31 cellular contexts compared by ENCODE assay signal in genomic region chr3:4837405-4837804, GRCh38.
A peak's percentile ranks its signal among the peaks of the same experiment; 100 is the strongest.
DNase-seq lines count a peak whose midpoint lies in the region; ATAC-seq, FAIRE-seq and TF ChIP-seq lines count a peak whose summit lies in the region.
"Had no signal": no experiment of that assay in that cellular context is flagged by ENCODE, and none has a peak within 500 bp of the region (broad histone marks: within the 10 kb centered on the region; RNA-seq: fewer than 3 reads in every experiment).

No MANE protein-coding gene starts in this region.

- no peaks in the 10 kb centered on the region for H3K9me3 ChIP-seq in Loucy (ENCODE audit: insufficient read depth, low read depth, low read length)
- H3K9me3 ChIP-seq in HepG2 (ENCODE audit: low read length): no peaks in the 10 kb centered on the region
- H3K9me3 ChIP-seq in HAP-1: no peaks in the 10 kb centered on the region
- H3K9me3 ChIP-seq: BLaER1 treated with 17β-estradiol and CSF1 and Interleukin-3, amounts not matched to agents 10 nM and 100 nM; heart left ventricle; spleen; testis had no signal

- peak overlapping the region; percentile 94 to 98 for H3K27ac Mint-ChIP-seq in activated naive CD4-positive, alpha-beta T cell treated with anti-CD3 and anti-CD28 coated beads, Interleukin-2, amount 50 U/mL, for 72 hours
- H3K27ac Mint-ChIP-seq in activated T-helper 2 cell treated with anti-CD3 and anti-CD28 coated beads, Interferon-gamma antibody, Interleukin-2, Interleukin-4, amounts not matched to agents 10 μg/mL and 5 μg/mL and 100 μg/mL, durations not matched to agents 14 hours and 24 hours and 36 hours: peak overlapping the region; percentile 96
- peak overlapping the region; percentile 20 for H3K27ac Mint-ChIP-seq in stimulated activated memory B cell treated with anti-CD40 and anti-IgM and Interleukin-4, amounts not matched to agents 10 μg/mL and 1 μg/mL and 100 μg/mL, for 72 hours
- H3K27ac Mint-ChIP-seq: dendritic cell treated with granulocyte-macrophage colony-stimulating factor and Interleukin-4, amounts not matched to agents 40 ng/mL and 50 ng/mL, for 4 days; endodermal cell; neural progenitor cell had no signal

- DNase-seq in activated naive CD4-positive, alpha-beta T cell treated with anti-CD3 and anti-CD28 coated beads, Interleukin-2, amount 50 U/mL, for 72 hours (ENCODE audit: low spot score in 2 of 2): no peak
- DNase-seq in activated naive CD4-positive, alpha-beta T cell treated with Interleukin-2 at 50 U/mL for 16 hours: no peak
- no peak for DNase-seq in activated T-helper 2 cell treated with anti-CD3 and anti-CD28 coated beads, Interferon-gamma antibody, Interleukin-2, Interleukin-4, amounts not matched to agents 10 μg/mL and 5 μg/mL and 100 μg/mL, durations not matched to agents 14 hours and 24 hours and 36 hours (ENCODE audit: low spot score)
- DNase-seq in HepG2 (ENCODE audit: low spot score) (no peak), cerebellar cortex (ENCODE audit: low spot score) (no peak), HAP-1 (ENCODE audit: low spot score in 2 of 2) (no peak)
- DNase-seq: activated CD4-positive, alpha-beta T cell treated with anti-CD3 and anti-CD28 coated beads, Interleukin-2, amount 50 U/mL, for 48 hours; activated T-cell treated with anti-CD3 and anti-CD28 coated beads, Interleukin-2, amount 50 U/mL, for 1 hour; endodermal cell; foreskin keratinocyte; heart left ventricle; Kasumi-1; MV-4-11; NCI-H1436 treated with DMSO at 0.1 percent for 48 hours; NCI-H510A; right cardiac atrium; spleen; stimulated activated CD4-positive, alpha-beta T cell treated with anti-CD3 and anti-CD28 coated beads, Interleukin-2, amount 100 ng/mL, for 48 hours; testis; WERI-Rb-1 had no signal

- peaks cover 31 to 53% of the 10 kb centered on the region in 2 donors for H3K36me3 Mint-ChIP-seq in activated naive CD4-positive, alpha-beta T cell treated with anti-CD3 and anti-CD28 coated beads, Interleukin-2, amount 50 U/mL, for 72 hours
- H3K36me3 Mint-ChIP-seq in activated T-helper 2 cell treated with anti-CD3 and anti-CD28 coated beads, Interferon-gamma antibody, Interleukin-2, Interleukin-4, amounts not matched to agents 10 μg/mL and 5 μg/mL and 100 μg/mL, durations not matched to agents 14 hours and 24 hours and 36 hours (ENCODE audit: low read depth): peaks cover 83% of the 10 kb centered on the region
- H3K36me3 Mint-ChIP-seq in stimulated activated memory B cell treated with anti-CD40 and anti-IgM and Interleukin-4, amounts not matched to agents 10 μg/mL and 1 μg/mL and 100 μg/mL, for 72 hours: peaks cover 66% of the 10 kb centered on the region
- H3K36me3 Mint-ChIP-seq: neural progenitor cell had no signal

- no peak for FAIRE-seq in HepG2 (lab: Jason Lieb, UNC)
- FAIRE-seq: astrocyte had no signal

- peak overlapping the region; percentile 75 for H3K4me2 ChIP-seq in Loucy (ENCODE audit: low read depth, low read length, poor library complexity, severe bottlenecking)
- H3K4me2 ChIP-seq in HepG2 (ENCODE audit: low read depth, low read length): no peak overlapping the region
- H3K4me2 ChIP-seq: BLaER1 treated with 17β-estradiol and CSF1 and Interleukin-3, amounts not matched to agents 10 nM and 100 nM; neural progenitor cell had no signal

- H3K79me2 ChIP-seq in Loucy (ENCODE audit: insufficient read depth, low read length) (no peaks in the 10 kb centered on the region), HepG2 (ENCODE audit: insufficient read depth, low read length) (no peaks in the 10 kb centered on the region)
- H3K79me2 ChIP-seq: parathyroid adenoma had no signal

- in situ Hi-C loops in HepG2 (cut with HindIII; ENCODE audit: extremely low pct_ligation_motif_present, low pct_unique_long_range_greater_than_20kb) (no loop called here), HAP-1 (cut with MboI; ENCODE audit: low sequenced_read_pairs) (no loop called here)

- no peak overlapping the region for H2AFZ ChIP-seq in Loucy (ENCODE audit: low read length)
- no peak overlapping the region for H2AFZ ChIP-seq in HepG2 (ENCODE audit: low read length)
- H2AFZ ChIP-seq: neural progenitor cell, parathyroid adenoma had no signal

- no peaks in the 10 kb centered on the region for H3K9me2 ChIP-seq in Loucy (replicated peaks; ENCODE audit: low read depth, low read length)

- no peak overlapping the region for H3K4me3 ChIP-seq in Loucy (ENCODE audit: low read length, poor library complexity, severe bottlenecking)
- no peak overlapping the region for H3K4me3 ChIP-seq in HepG2 (replicated peaks in 1 of 3; ENCODE audit: insufficient read depth in 1 of 3, low read depth in 2 of 3, low read length in 3 of 3)
- no peak overlapping the region for H3K4me3 ChIP-seq in HAP-1
- H3K4me3 ChIP-seq: BLaER1 treated with 17β-estradiol and CSF1 and Interleukin-3, amounts not matched to agents 10 nM and 100 nM; heart left ventricle; neural progenitor cell; spleen; testis had no signal

- no peak for TF ChIP-seq POLR2A in HepG2 (IDR thresholded peaks at IDR 0.05; ENCODE audit: insufficient read depth in 1 of 2, low read depth in 2 of 2, low read length in 2 of 2)

- TF ChIP-seq EP300 in HepG2 (IDR thresholded peaks at IDR 0.05; ENCODE audit: low read depth in 2 of 2, low read length in 2 of 2) (no peak), HepG2 (CRISPR knock-in tag; IDR thresholded peaks at IDR 0.05; ENCODE audit: borderline replicate concordance) (no peak)

- no peaks in the 10 kb centered on the region for H4K20me1 ChIP-seq in Loucy (ENCODE audit: insufficient read depth, low read length, poor library complexity, severe bottlenecking)
- H4K20me1 ChIP-seq in HepG2 (ENCODE audit: insufficient read depth, low read length): no peaks in the 10 kb centered on the region

- H3K4me3 Mint-ChIP-seq in activated T-helper 2 cell treated with anti-CD3 and anti-CD28 coated beads, Interferon-gamma antibody, Interleukin-2, Interleukin-4, amounts not matched to agents 10 μg/mL and 5 μg/mL and 100 μg/mL, durations not matched to agents 14 hours and 24 hours and 36 hours (ENCODE audit: low read depth): no peak overlapping the region
- no peak overlapping the region for H3K4me3 Mint-ChIP-seq in stimulated activated memory B cell treated with anti-CD40 and anti-IgM and Interleukin-4, amounts not matched to agents 10 μg/mL and 1 μg/mL and 100 μg/mL, for 72 hours
- H3K4me3 Mint-ChIP-seq: activated naive CD4-positive, alpha-beta T cell treated with anti-CD3 and anti-CD28 coated beads, Interleukin-2, amount 50 U/mL, for 24 hours; dendritic cell treated with granulocyte-macrophage colony-stimulating factor and Interleukin-4, amounts not matched to agents 40 ng/mL and 50 ng/mL, for 4 days; endodermal cell; neural progenitor cell had no signal

- peaks cover 0 to 6% of the 10 kb centered on the region in 2 donors for H3K9me3 Mint-ChIP-seq in activated naive CD4-positive, alpha-beta T cell treated with anti-CD3 and anti-CD28 coated beads, Interleukin-2, amount 50 U/mL, for 72 hours
- H3K9me3 Mint-ChIP-seq in activated T-helper 2 cell treated with anti-CD3 and anti-CD28 coated beads, Interferon-gamma antibody, Interleukin-2, Interleukin-4, amounts not matched to agents 10 μg/mL and 5 μg/mL and 100 μg/mL, durations not matched to agents 14 hours and 24 hours and 36 hours: no peaks in the 10 kb centered on the region
- H3K9me3 Mint-ChIP-seq in stimulated activated memory B cell treated with anti-CD40 and anti-IgM and Interleukin-4, amounts not matched to agents 10 μg/mL and 1 μg/mL and 100 μg/mL, for 72 hours: no peaks in the 10 kb centered on the region
- H3K9me3 Mint-ChIP-seq: activated naive CD4-positive, alpha-beta T cell treated with anti-CD3 and anti-CD28 coated beads, Interleukin-2, amount 50 U/mL, for 24 hours; dendritic cell treated with granulocyte-macrophage colony-stimulating factor and Interleukin-4, amounts not matched to agents 40 ng/mL and 50 ng/mL, for 4 days; endodermal cell; neural progenitor cell had no signal

- H3K27me3 Mint-ChIP-seq in activated T-helper 2 cell treated with anti-CD3 and anti-CD28 coated beads, Interferon-gamma antibody, Interleukin-2, Interleukin-4, amounts not matched to agents 10 μg/mL and 5 μg/mL and 100 μg/mL, durations not matched to agents 14 hours and 24 hours and 36 hours (ENCODE audit: low read depth): no peaks in the 10 kb centered on the region
- no peaks in the 10 kb centered on the region for H3K27me3 Mint-ChIP-seq in stimulated activated memory B cell treated with anti-CD40 and anti-IgM and Interleukin-4, amounts not matched to agents 10 μg/mL and 1 μg/mL and 100 μg/mL, for 72 hours
- H3K27me3 Mint-ChIP-seq: activated naive CD4-positive, alpha-beta T cell treated with anti-CD3 and anti-CD28 coated beads, Interleukin-2, amount 50 U/mL, for 24 hours; dendritic cell treated with granulocyte-macrophage colony-stimulating factor and Interleukin-4, amounts not matched to agents 40 ng/mL and 50 ng/mL, for 4 days had no signal

- no peak for TF ChIP-seq RAD21 in HepG2 (CRISPR knock-in tag; IDR thresholded peaks at IDR 0.05)

- ATAC-seq in activated naive CD4-positive, alpha-beta T cell treated with anti-CD3 and anti-CD28 coated beads, Interleukin-2, amount 50 U/mL, for 72 hours: peak in 1 of 2 donors; percentile 10
- no peak for ATAC-seq in stimulated activated memory B cell treated with anti-CD40 and anti-IgM and Interleukin-4, amounts not matched to agents 10 μg/mL and 1 μg/mL and 100 μg/mL, for 72 hours
- ATAC-seq in HepG2: no peak
- ATAC-seq: esophagus mucosa, foreskin keratinocyte, HCT116, heart left ventricle, right cardiac atrium had no signal

- no peak overlapping the region for H3K27ac ChIP-seq in HepG2 (ENCODE audit: extremely low read length, insufficient read depth, low read length)
- H3K27ac ChIP-seq: BLaER1 treated with 17β-estradiol and CSF1 and Interleukin-3, amounts not matched to agents 10 nM and 100 nM; foreskin keratinocyte; heart left ventricle; neural progenitor cell; parathyroid adenoma; RWPE1; spleen; testis; WERI-Rb-1 had no signal

- BruUV-seq in HepG2 (replicated peaks; lab: Mats Ljungman, UMichigan): no TSS peak

- POLR2A ChIA-PET in HepG2 (lab: Yijun Ruan, JAX): no interaction called here

- TF ChIP-seq CTCF in Loucy (conservative IDR thresholded peaks at IDR 0.05; ENCODE audit: low read length) (no peak), HepG2 (CRISPR knock-in tag; IDR thresholded peaks at IDR 0.05) (no peak)

- H3K36me3 ChIP-seq in Loucy (ENCODE audit: insufficient read depth, low read length): peaks cover 8% of the 10 kb centered on the region; the same call in 1 of the 2 replicates
- H3K36me3 ChIP-seq in HepG2 (replicated peaks in 1 of 2; ENCODE audit: control insufficient read depth in 1 of 2, insufficient read depth in 2 of 2, low read length in 2 of 2): peaks cover 4 to 18% of the 10 kb centered on the region in 2 experiments; a peak in 3 of 5 replicates
- H3K36me3 ChIP-seq in HAP-1 (replicated peaks): no peaks in the 10 kb centered on the region
- H3K36me3 ChIP-seq: neural progenitor cell, WERI-Rb-1 had no signal

- intact Hi-C loops in activated T-helper 2 cell treated with anti-CD3 and anti-CD28 coated beads, Interferon-gamma antibody, Interleukin-2, Interleukin-4, amounts not matched to agents 10 μg/mL and 5 μg/mL and 100 μg/mL, durations not matched to agents 14 hours and 24 hours and 36 hours (cut with micrococcal nuclease): loop anchor here (10.0 kb wide), 1 partner anchor 443 kb away; no protein-coding TSS in a partner anchor
- intact Hi-C loops in HepG2 (cut with micrococcal nuclease; ENCODE audit: unreplicated experiment): no loop called here

- no peaks in the 10 kb centered on the region for H3K27me3 ChIP-seq in Loucy (ENCODE audit: insufficient read depth, low read length, poor library complexity, severe bottlenecking)
- H3K27me3 ChIP-seq in HepG2 (ENCODE audit: control insufficient read depth in 1 of 2, insufficient read depth in 2 of 2, low read length in 2 of 2): no peaks in the 10 kb centered on the region
- H3K27me3 ChIP-seq in HAP-1 (ENCODE audit: low read depth): no peaks in the 10 kb centered on the region
- H3K27me3 ChIP-seq: foreskin keratinocyte, heart left ventricle, neural progenitor cell, spleen, testis had no signal

- CTCF ChIA-PET in HepG2 (lab: Yijun Ruan, JAX; ENCODE audit: low intra/inter-chr PET ratio, low total read pairs): no interaction called here

- peaks cover 74% of the 10 kb centered on the region for H3K4me1 ChIP-seq in Loucy (ENCODE audit: insufficient read depth, low read length, poor library complexity, severe bottlenecking)
- no peaks in the 10 kb centered on the region for H3K4me1 ChIP-seq in HepG2 (ENCODE audit: insufficient read depth, low read length)
- no peaks in the 10 kb centered on the region for H3K4me1 ChIP-seq in HAP-1
- H3K4me1 ChIP-seq: foreskin keratinocyte, neural progenitor cell, parathyroid adenoma, testis had no signal

- H3F3A ChIP-seq in Loucy (ENCODE audit: low read depth): 0 out of 2 replicates have a peak, but pooled peaks cover 5% of the 10 kb centered on the region

- H3K9ac ChIP-seq in Loucy (ENCODE audit: low read depth, low read length, poor library complexity, severe bottlenecking): peak overlapping the region; percentile 40
- H3K9ac ChIP-seq in HepG2 (ENCODE audit: insufficient read depth, low read depth, low read length): no peak overlapping the region
- H3K9ac ChIP-seq: BLaER1 treated with 17β-estradiol and CSF1 and Interleukin-3, amounts not matched to agents 10 nM and 100 nM; neural progenitor cell; parathyroid adenoma had no signal

- peaks cover 75% of the 10 kb centered on the region for H3K4me1 Mint-ChIP-seq in activated T-helper 2 cell treated with anti-CD3 and anti-CD28 coated beads, Interferon-gamma antibody, Interleukin-2, Interleukin-4, amounts not matched to agents 10 μg/mL and 5 μg/mL and 100 μg/mL, durations not matched to agents 14 hours and 24 hours and 36 hours (ENCODE audit: low read depth)
- H3K4me1 Mint-ChIP-seq in stimulated activated memory B cell treated with anti-CD40 and anti-IgM and Interleukin-4, amounts not matched to agents 10 μg/mL and 1 μg/mL and 100 μg/mL, for 72 hours: peaks cover 61% of the 10 kb centered on the region
- H3K4me1 Mint-ChIP-seq: neural progenitor cell had no signal

- 91% methylated on average over 5 of the region's 5 CpGs for WGBS in HepG2 (ENCODE audit: low lambda C conversion rate)

Comparison
In these comparisons a context has a peak if more than half of its experiments do, and no peak if none do; other contexts are left out.
1. H3K27ac Mint-ChIP-seq: peak in every context shown above with its lines; median percentile 96 in activated naive CD4-positive, alpha-beta T cell treated with anti-CD3 and anti-CD28 coated beads, Interleukin-2, amount 50 U/mL, for 72 hours; 96 in activated T-helper 2 cell treated with anti-CD3 and anti-CD28 coated beads, Interferon-gamma antibody, Interleukin-2, Interleukin-4, amounts not matched to agents 10 μg/mL and 5 μg/mL and 100 μg/mL, durations not matched to agents 14 hours and 24 hours and 36 hours; 20 in stimulated activated memory B cell treated with anti-CD40 and anti-IgM and Interleukin-4, amounts not matched to agents 10 μg/mL and 1 μg/mL and 100 μg/mL, for 72 hours.